Comparison of ENCODE assay signal across 8 cellular contexts in genomic region chr1:232952514-232953175, GRCh38. TPM values are rescaled to one million over a fixed set of nuclear protein-coding genes. Genes with fewer than 3 reads are reported as not detected.
DNase-seq lines count a peak whose midpoint lies in the region; ATAC-seq, FAIRE-seq and TF ChIP-seq lines count a peak whose summit lies in the region.

No MANE protein-coding gene starts in this region.

- no peak overlapping the region for H3K4me3 ChIP-seq in tibial nerve

- DNase-seq in activated CD8-positive, alpha-beta memory T cell treated with anti-CD3 and anti-CD28 coated beads, Interleukin-2, amount 10 ng/mL, durations not matched to agents 7 days and 5 days = peak; percentile 48
- no peak for DNase-seq in activated CD8-positive, alpha-beta memory T cell treated with anti-CD3 and anti-CD28 coated beads for 24 hours
- DNase-seq in HTR-8/SVneo (ENCODE audit: insufficient read length, low spot score) = peak; percentile 73
- DNase-seq in RPMI8226 = peak; percentile 62
- peak; percentile 93 for DNase-seq in MCF 10A (ENCODE audit: unreplicated experiment)
- DNase-seq in left kidney (ENCODE audit: low read depth, low spot score) = peak; percentile 58
- DNase-seq in tibial nerve (ENCODE audit: low spot score in 2 of 2) = no peak

- H3K4me1 Mint-ChIP-seq in activated CD8-positive, alpha-beta memory T cell treated with anti-CD3 and anti-CD28 coated beads, Interleukin-2, amount 10 ng/mL, durations not matched to agents 7 days and 5 days = peaks cover 36% of the 10 kb centered on the region
- peaks cover 37% of the 10 kb centered on the region for H3K4me1 Mint-ChIP-seq in MCF 10A (ENCODE audit: insufficient read depth, unreplicated experiment)

- H3K9me3 Mint-ChIP-seq in activated CD8-positive, alpha-beta memory T cell treated with anti-CD3 and anti-CD28 coated beads, Interleukin-2, amount 10 ng/mL, durations not matched to agents 7 days and 5 days (ENCODE audit: low read depth) = peaks cover under 1% of the 10 kb centered on the region
- H3K9me3 Mint-ChIP-seq in MCF 10A (ENCODE audit: unreplicated experiment) = peaks cover 3% of the 10 kb centered on the region

- H3K27ac Mint-ChIP-seq in activated CD8-positive, alpha-beta memory T cell treated with anti-CD3 and anti-CD28 coated beads, Interleukin-2, amount 10 ng/mL, durations not matched to agents 7 days and 5 days = no peak overlapping the region
- peak overlapping the region; percentile 84 for H3K27ac Mint-ChIP-seq in MCF 10A (ENCODE audit: low read depth, unreplicated experiment)

- CTCF ChIA-PET in activated CD8-positive, alpha-beta memory T cell treated with anti-CD3 and anti-CD28 coated beads, Interleukin-2, amount 10 ng/mL, durations not matched to agents 7 days and 5 days (lab: Charles Lee) = interaction anchor here (0.8 to 2.3 kb wide), 6 partner anchors 9 to 152 kb away, joined by 3 to 10 read pairs (median 3); no protein-coding TSS in a partner anchor
- CTCF ChIA-PET in MCF 10A (lab: Yijun Ruan, JAX) = interaction anchor here (0.6 to 2.6 kb wide), 30 partner anchors 10 to 1469 kb away, joined by 3 to 12 read pairs (median 4); partner anchors contain the start of gene SIPA1L2

- peak overlapping the region; percentile 3 for H3K4me3 Mint-ChIP-seq in activated CD8-positive, alpha-beta memory T cell treated with anti-CD3 and anti-CD28 coated beads, Interleukin-2, amount 10 ng/mL, durations not matched to agents 7 days and 5 days
- H3K4me3 Mint-ChIP-seq in MCF 10A (ENCODE audit: unreplicated experiment) = peak overlapping the region; percentile 89

- H3K36me3 Mint-ChIP-seq in activated CD8-positive, alpha-beta memory T cell treated with anti-CD3 and anti-CD28 coated beads, Interleukin-2, amount 10 ng/mL, durations not matched to agents 7 days and 5 days = peaks cover 29% of the 10 kb centered on the region
- H3K36me3 Mint-ChIP-seq in MCF 10A (ENCODE audit: insufficient read depth, unreplicated experiment) = peaks cover 32% of the 10 kb centered on the region

- H3K27me3 Mint-ChIP-seq in activated CD8-positive, alpha-beta memory T cell treated with anti-CD3 and anti-CD28 coated beads, Interleukin-2, amount 10 ng/mL, durations not matched to agents 7 days and 5 days = no peaks in the 10 kb centered on the region
- no peaks in the 10 kb centered on the region for H3K27me3 Mint-ChIP-seq in MCF 10A (ENCODE audit: insufficient read depth, unreplicated experiment)

- ATAC-seq in activated CD8-positive, alpha-beta memory T cell treated with anti-CD3 and anti-CD28 coated beads, Interleukin-2, amount 10 ng/mL, durations not matched to agents 7 days and 5 days = no peak
- peak; percentile 43 for ATAC-seq in GM21619 (IDR thresholded peaks at IDR 0.05; ENCODE audit: unreplicated experiment)

- H3K27ac ChIP-seq in tibial nerve = no peak overlapping the region

- peak; percentile 91 for FAIRE-seq in HTR-8/SVneo (lab: Jason Lieb, UNC)

- TF ChIP-seq POLR2A in tibial nerve (IDR thresholded peaks at IDR 0.05) = no peak

- intact Hi-C loops in MCF 10A (cut with micrococcal nuclease) = loop anchor here (1.0 to 5.0 kb wide), 6 partner anchors 85 to 322 kb away; partner anchors contain the start of gene SIPA1L2

- TF ChIP-seq CTCF in MCF 10A (IDR thresholded peaks at IDR 0.05; ENCODE audit: unreplicated experiment) = peak; percentile 93
- peak; percentile 21 to 52 (median 33) for TF ChIP-seq CTCF in tibial nerve (IDR thresholded peaks at IDR 0.05)

- no peaks in the 10 kb centered on the region for H3K27me3 ChIP-seq in tibial nerve

- POLR2A ChIA-PET in MCF 10A (lab: Yijun Ruan, JAX) = interaction anchor here (0.6 to 3.3 kb wide), 17 partner anchors 9 to 1600 kb away, joined by 3 to 24 read pairs (median 4); partner anchors contain the start of gene SIPA1L2

- WGBS in tibial nerve, 2 donors = 87 to 95% methylated on average over 1 of the region's 1 CpG

- no TSS peak for BruUV-seq in MCF 10A (replicated peaks; lab: Mats Ljungman, UMichigan)

- H3K36me3 ChIP-seq in tibial nerve = peaks cover 0 to 21% (median 0%) of the 10 kb centered on the region in 3 donors

- peaks cover 0 to 30% (median 11%) of the 10 kb centered on the region in 4 donors for H3K4me1 ChIP-seq in tibial nerve

- H3K9me3 ChIP-seq in tibial nerve = no peaks in the 10 kb centered on the region

- TF ChIP-seq EP300 in tibial nerve (IDR thresholded peaks at IDR 0.05) = no peak

RNA-seq across cellular contexts. Expression of gene NTPCR, which starts 2.2 kb away (rescaled TPM):
- 10 to 100 TPM; 27.2 to 27.5 TPM for total RNA-seq in activated CD8-positive, alpha-beta memory T cell treated with anti-CD3 and anti-CD28 coated beads, Interleukin-2, amount 10 ng/mL, durations not matched to agents 7 days and 5 days
- total RNA-seq in MCF 10A (2022) = 116 and 129 TPM in 2 replicates
- 10 to 100 TPM; 16.5 to 20.0 (median 18.6) TPM for total RNA-seq in tibial nerve

Comparison
In these comparisons a context has a peak if more than half of its experiments do, and no peak if none do; other contexts are left out.
1. DNase-seq: peak in activated CD8-positive, alpha-beta memory T cell treated with anti-CD3 and anti-CD28 coated beads, Interleukin-2, amount 10 ng/mL, durations not matched to agents 7 days and 5 days (single experiment), HTR-8/SVneo (single experiment), RPMI8226 (single experiment), MCF 10A (single experiment) and left kidney (single experiment); none in activated CD8-positive, alpha-beta memory T cell treated with anti-CD3 and anti-CD28 coated beads for 24 hours (single experiment) and tibial nerve (0 of 2).